Comparison of ENCODE assay signal across 25 cellular contexts in genomic region chr5:156680845-156681244, GRCh38.
"Had no signal": no experiment of that assay in that cellular context is flagged by ENCODE, and none has a peak within 500 bp of the region (broad histone marks: within the 10 kb centered on the region; RNA-seq: fewer than 3 reads in every experiment).

No MANE protein-coding gene starts in this region.

- H3K4me3 ChIP-seq: cardiac muscle cell, MG63 had no signal

- H3K4me2 ChIP-seq: KMS-11 had no signal

- H3K27me3 ChIP-seq: brain microvascular endothelial cell, cardiac muscle cell had no signal

- H3K36me3 Mint-ChIP-seq: activated naive CD8-positive, alpha-beta T cell had no signal

- H3K27ac Mint-ChIP-seq: activated naive CD4-positive, alpha-beta T cell treated with anti-CD3 and anti-CD28 coated beads for 36 hours; activated naive CD8-positive, alpha-beta T cell; activated T-helper 17 cell treated with anti-CD3 and anti-CD28 coated beads, Interleukin-2, amount 50 U/mL, for 72 hours; T-helper 1 cell treated with Interleukin-12 subunit alpha and Interleukin-12 subunit beta and Interleukin-4 antibody, amounts not matched to agents 30 μg/mL and 1 μg/mL, for 36 hours had no signal

- H3K9me3 Mint-ChIP-seq: activated naive CD4-positive, alpha-beta T cell treated with anti-CD3 and anti-CD28 coated beads for 36 hours; activated T-helper 17 cell treated with anti-CD3 and anti-CD28 coated beads, Interleukin-2, amount 50 U/mL, for 72 hours had no signal

- H3K4me1 Mint-ChIP-seq: activated T-helper 17 cell treated with anti-CD3 and anti-CD28 coated beads, Interleukin-2, amount 50 U/mL, for 72 hours had no signal

- H3K27ac ChIP-seq: brain microvascular endothelial cell, cardiac muscle cell, KMS-11 had no signal

- H3K4me3 Mint-ChIP-seq: activated naive CD4-positive, alpha-beta T cell treated with anti-CD3 and anti-CD28 coated beads for 36 hours; activated naive CD8-positive, alpha-beta T cell; activated T-helper 17 cell treated with anti-CD3 and anti-CD28 coated beads, Interleukin-2, amount 50 U/mL, for 72 hours; T-helper 1 cell treated with Interleukin-12 subunit alpha and Interleukin-12 subunit beta and Interleukin-4 antibody, amounts not matched to agents 30 μg/mL and 1 μg/mL, for 36 hours had no signal

- ATAC-seq: activated CD4-positive, CD25-positive, alpha-beta regulatory T cell treated with anti-CD3 and anti-CD28 coated beads, Interleukin-2, amount 50 U/mL, for 24 hours; activated T-helper 17 cell treated with anti-CD3 and anti-CD28 coated beads, Interleukin-2, amount 50 U/mL, for 72 hours; Panc1 had no signal

- H3K9ac ChIP-seq: KMS-11 had no signal

- H3K36me3 ChIP-seq: brain microvascular endothelial cell, cardiac muscle cell, MG63 had no signal

- DNase-seq: activated CD4-positive, alpha-beta T cell treated with anti-CD3 and anti-CD28 coated beads for 4 hours; activated gamma-delta T cell; activated naive CD4-positive, alpha-beta T cell treated with anti-CD3 and anti-CD28 coated beads for 36 hours; activated T-cell treated with anti-CD3 and anti-CD28 coated beads for 4 hours; activated T-cell treated with anti-CD3 and anti-CD28 coated beads, Interleukin-2, amount 50 U/mL, for 48 hours; brain microvascular endothelial cell; cerebellar nuclear complex; MG63; NCI-H1105; NCI-H1436; NCI-H187; NCI-H2081; NCI-H510A treated with DMSO at 0.1 percent for 48 hours; NCI-H69; NK-92 treated with Interleukin-12 subunit alpha and Interleukin-12 subunit beta, amount 100 ng/mL, for 24 hours; OCI-M1; RPMI8226; SHP77 treated with DMSO at 0.1 percent for 48 hours had no signal

- H3K9me3 ChIP-seq: MG63 had no signal
